Comparison of ENCODE assay signal across 1 cellular context in the genomic region with DNA sequence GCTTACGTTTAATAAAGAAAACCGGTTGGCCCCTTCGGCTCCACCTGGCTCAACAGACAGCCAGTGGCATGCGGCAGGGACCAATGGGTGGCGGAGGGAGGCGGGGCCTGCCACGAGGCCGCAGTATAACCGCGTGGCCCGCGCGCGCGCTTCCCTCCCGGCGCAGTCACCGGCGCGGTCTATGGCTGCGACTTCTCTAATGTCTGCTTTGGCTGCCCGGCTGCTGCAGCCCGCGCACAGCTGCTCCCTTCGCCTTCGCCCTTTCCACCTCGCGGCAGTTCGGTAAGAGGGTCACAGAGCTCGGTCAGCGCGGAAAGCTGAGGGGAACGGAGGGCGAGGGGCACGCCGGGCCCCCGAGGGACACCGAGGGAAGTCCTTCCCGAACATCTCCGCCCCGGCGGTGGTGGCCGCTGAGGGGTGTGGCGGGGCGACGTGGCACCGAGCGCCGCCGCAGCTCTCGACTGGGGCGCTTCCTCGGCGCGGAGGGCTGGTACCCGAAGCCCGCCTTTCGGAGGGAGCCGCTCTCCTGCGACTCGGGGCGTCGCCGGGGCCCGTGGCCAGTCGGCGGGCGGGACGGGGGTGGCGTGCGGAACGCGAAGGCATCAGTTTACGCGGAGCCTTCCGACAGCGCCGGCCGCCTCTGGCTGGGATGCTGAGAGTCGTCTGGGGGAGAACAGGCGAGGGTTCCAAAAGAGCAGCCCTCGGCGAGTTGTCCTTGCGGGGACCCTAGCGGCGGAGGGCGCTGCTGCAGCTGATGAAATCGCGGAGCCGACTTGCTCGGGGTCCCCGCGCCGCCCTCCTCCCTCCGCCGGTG.
A peak's percentile ranks its signal among the peaks of the same experiment; 100 is the strongest.
TF ChIP-seq lines count a peak whose summit lies in the region.

A gene (plus strand): TSS at position 155 of the 814 bp plus-strand sequence. CDS start 27 bp downstream, at position 182.

TF ChIP-seq in HepG2, 621 proteins besides CTCF, POLR2A, EP300 and RAD21 (continued from another document and continues in another):
- no peak for TF ChIP-seq ZNF569 (CRISPR knock-in tag; IDR thresholded peaks at IDR 0.05; ENCODE audit: borderline replicate concordance)
- TF ChIP-seq ISX (CRISPR knock-in tag; conservative IDR thresholded peaks at IDR 0.05): peak; percentile 64; the same call in 1 of the 2 replicates
- peak; percentile 62; the same call in 1 of the 2 replicates for TF ChIP-seq MAF1 (CRISPR knock-in tag; IDR thresholded peaks at IDR 0.05; ENCODE audit: borderline replicate concordance)
- 0 out of 2 replicates have a peak, but pooled peaks have one; percentile 81 for TF ChIP-seq ZNF674 (CRISPR knock-in tag; IDR thresholded peaks at IDR 0.05; ENCODE audit: low read depth)
- TF ChIP-seq, protein P1, sequence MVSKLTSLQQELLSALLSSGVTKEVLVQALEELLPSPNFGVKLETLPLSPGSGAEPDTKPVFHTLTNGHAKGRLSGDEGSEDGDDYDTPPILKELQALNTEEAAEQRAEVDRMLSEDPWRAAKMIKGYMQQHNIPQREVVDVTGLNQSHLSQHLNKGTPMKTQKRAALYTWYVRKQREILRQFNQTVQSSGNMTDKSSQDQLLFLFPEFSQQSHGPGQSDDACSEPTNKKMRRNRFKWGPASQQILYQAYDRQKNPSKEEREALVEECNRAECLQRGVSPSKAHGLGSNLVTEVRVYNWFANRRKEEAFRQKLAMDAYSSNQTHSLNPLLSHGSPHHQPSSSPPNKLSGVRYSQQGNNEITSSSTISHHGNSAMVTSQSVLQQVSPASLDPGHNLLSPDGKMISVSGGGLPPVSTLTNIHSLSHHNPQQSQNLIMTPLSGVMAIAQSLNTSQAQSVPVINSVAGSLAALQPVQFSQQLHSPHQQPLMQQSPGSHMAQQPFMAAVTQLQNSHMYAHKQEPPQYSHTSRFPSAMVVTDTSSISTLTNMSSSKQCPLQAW (CRISPR knock-in tag; IDR thresholded peaks at IDR 0.05): no peak
- TF ChIP-seq KLF13 (CRISPR knock-in tag; IDR thresholded peaks at IDR 0.05): 0 out of 2 replicates have a peak, but pooled peaks have one; percentile 59
- 0 out of 2 replicates have a peak, but pooled peaks have one; percentile 78 for TF ChIP-seq STAT5B (CRISPR knock-in tag; IDR thresholded peaks at IDR 0.05)
- TF ChIP-seq NR2F6 (IDR thresholded peaks at IDR 0.05): no peak
- peak; percentile 47; the same call in 1 of the 2 replicates for TF ChIP-seq NR2F6 (CRISPR knock-in tag; IDR thresholded peaks at IDR 0.05)
- TF ChIP-seq, protein P2, sequence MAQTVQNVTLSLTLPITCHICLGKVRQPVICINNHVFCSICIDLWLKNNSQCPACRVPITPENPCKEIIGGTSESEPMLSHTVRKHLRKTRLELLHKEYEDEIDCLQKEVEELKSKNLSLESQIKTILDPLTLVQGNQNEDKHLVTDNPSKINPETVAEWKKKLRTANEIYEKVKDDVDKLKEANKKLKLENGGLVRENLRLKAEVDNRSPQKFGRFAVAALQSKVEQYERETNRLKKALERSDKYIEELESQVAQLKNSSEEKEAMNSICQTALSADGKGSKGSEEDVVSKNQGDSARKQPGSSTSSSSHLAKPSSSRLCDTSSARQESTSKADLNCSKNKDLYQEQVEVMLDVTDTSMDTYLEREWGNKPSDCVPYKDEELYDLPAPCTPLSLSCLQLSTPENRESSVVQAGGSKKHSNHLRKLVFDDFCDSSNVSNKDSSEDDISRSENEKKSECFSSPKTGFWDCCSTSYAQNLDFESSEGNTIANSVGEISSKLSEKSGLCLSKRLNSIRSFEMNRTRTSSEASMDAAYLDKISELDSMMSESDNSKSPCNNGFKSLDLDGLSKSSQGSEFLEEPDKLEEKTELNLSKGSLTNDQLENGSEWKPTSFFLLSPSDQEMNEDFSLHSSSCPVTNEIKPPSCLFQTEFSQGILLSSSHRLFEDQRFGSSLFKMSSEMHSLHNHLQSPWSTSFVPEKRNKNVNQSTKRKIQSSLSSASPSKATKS (CRISPR knock-in tag; IDR thresholded peaks at IDR 0.05): no peak
- TF ChIP-seq ZNF850 (CRISPR knock-in tag; conservative IDR thresholded peaks at IDR 0.05): peak; percentile 74; the same call in 1 of the 2 replicates
- TF ChIP-seq ZSCAN20 (CRISPR knock-in tag; IDR thresholded peaks at IDR 0.05; ENCODE audit: borderline replicate concordance): peak; percentile 95
- no peak for TF ChIP-seq CHD2 (IDR thresholded peaks at IDR 0.05; ENCODE audit: low read depth, low read length)
- peak; percentile 98 for TF ChIP-seq ZNF232 (CRISPR knock-in tag; IDR thresholded peaks at IDR 0.05; ENCODE audit: borderline replicate concordance)
- TF ChIP-seq HNRNPK (IDR thresholded peaks at IDR 0.05; ENCODE audit: low read depth, low read length, poor library complexity, severe bottlenecking): peak; percentile 71
- TF ChIP-seq, protein P3, sequence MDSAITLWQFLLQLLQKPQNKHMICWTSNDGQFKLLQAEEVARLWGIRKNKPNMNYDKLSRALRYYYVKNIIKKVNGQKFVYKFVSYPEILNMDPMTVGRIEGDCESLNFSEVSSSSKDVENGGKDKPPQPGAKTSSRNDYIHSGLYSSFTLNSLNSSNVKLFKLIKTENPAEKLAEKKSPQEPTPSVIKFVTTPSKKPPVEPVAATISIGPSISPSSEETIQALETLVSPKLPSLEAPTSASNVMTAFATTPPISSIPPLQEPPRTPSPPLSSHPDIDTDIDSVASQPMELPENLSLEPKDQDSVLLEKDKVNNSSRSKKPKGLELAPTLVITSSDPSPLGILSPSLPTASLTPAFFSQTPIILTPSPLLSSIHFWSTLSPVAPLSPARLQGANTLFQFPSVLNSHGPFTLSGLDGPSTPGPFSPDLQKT (CRISPR knock-in tag; IDR thresholded peaks at IDR 0.05; ENCODE audit: borderline replicate concordance): no peak
- TF ChIP-seq, protein P4, sequence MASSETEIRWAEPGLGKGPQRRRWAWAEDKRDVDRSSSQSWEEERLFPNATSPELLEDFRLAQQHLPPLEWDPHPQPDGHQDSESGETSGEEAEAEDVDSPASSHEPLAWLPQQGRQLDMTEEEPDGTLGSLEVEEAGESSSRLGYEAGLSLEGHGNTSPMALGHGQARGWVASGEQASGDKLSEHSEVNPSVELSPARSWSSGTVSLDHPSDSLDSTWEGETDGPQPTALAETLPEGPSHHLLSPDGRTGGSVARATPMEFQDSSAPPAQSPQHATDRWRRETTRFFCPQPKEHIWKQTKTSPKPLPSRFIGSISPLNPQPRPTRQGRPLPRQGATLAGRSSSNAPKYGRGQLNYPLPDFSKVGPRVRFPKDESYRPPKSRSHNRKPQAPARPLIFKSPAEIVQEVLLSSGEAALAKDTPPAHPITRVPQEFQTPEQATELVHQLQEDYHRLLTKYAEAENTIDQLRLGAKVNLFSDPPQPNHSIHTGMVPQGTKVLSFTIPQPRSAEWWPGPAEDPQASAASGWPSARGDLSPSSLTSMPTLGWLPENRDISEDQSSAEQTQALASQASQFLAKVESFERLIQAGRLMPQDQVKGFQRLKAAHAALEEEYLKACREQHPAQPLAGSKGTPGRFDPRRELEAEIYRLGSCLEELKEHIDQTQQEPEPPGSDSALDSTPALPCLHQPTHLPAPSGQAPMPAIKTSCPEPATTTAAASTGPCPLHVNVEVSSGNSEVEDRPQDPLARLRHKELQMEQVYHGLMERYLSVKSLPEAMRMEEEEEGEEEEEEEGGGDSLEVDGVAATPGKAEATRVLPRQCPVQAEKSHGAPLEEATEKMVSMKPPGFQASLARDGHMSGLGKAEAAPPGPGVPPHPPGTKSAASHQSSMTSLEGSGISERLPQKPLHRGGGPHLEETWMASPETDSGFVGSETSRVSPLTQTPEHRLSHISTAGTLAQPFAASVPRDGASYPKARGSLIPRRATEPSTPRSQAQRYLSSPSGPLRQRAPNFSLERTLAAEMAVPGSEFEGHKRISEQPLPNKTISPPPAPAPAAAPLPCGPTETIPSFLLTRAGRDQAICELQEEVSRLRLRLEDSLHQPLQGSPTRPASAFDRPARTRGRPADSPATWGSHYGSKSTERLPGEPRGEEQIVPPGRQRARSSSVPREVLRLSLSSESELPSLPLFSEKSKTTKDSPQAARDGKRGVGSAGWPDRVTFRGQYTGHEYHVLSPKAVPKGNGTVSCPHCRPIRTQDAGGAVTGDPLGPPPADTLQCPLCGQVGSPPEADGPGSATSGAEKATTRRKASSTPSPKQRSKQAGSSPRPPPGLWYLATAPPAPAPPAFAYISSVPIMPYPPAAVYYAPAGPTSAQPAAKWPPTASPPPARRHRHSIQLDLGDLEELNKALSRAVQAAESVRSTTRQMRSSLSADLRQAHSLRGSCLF (CRISPR knock-in tag; IDR thresholded peaks at IDR 0.05; ENCODE audit: borderline replicate concordance): no peak
- TF ChIP-seq SOX13 (IDR thresholded peaks at IDR 0.05): no peak
- TF ChIP-seq SOX13 (CRISPR knock-in tag; conservative IDR thresholded peaks at IDR 0.05 in 1 of 2, IDR thresholded peaks at IDR 0.05 in 1 of 2): peak in 1 of 2 experiments; percentile 47; a peak in 2 of 4 replicates
- TF ChIP-seq, protein P5, sequence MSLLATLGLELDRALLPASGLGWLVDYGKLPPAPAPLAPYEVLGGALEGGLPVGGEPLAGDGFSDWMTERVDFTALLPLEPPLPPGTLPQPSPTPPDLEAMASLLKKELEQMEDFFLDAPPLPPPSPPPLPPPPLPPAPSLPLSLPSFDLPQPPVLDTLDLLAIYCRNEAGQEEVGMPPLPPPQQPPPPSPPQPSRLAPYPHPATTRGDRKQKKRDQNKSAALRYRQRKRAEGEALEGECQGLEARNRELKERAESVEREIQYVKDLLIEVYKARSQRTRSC (CRISPR knock-in tag; IDR thresholded peaks at IDR 0.05; ENCODE audit: low read depth): peak; percentile 89; the same call in 1 of the 2 replicates
- peak; percentile 80; the same call in 1 of the 2 replicates for TF ChIP-seq SSRP1 (CRISPR knock-in tag; IDR thresholded peaks at IDR 0.05)
- TF ChIP-seq, protein P6, sequence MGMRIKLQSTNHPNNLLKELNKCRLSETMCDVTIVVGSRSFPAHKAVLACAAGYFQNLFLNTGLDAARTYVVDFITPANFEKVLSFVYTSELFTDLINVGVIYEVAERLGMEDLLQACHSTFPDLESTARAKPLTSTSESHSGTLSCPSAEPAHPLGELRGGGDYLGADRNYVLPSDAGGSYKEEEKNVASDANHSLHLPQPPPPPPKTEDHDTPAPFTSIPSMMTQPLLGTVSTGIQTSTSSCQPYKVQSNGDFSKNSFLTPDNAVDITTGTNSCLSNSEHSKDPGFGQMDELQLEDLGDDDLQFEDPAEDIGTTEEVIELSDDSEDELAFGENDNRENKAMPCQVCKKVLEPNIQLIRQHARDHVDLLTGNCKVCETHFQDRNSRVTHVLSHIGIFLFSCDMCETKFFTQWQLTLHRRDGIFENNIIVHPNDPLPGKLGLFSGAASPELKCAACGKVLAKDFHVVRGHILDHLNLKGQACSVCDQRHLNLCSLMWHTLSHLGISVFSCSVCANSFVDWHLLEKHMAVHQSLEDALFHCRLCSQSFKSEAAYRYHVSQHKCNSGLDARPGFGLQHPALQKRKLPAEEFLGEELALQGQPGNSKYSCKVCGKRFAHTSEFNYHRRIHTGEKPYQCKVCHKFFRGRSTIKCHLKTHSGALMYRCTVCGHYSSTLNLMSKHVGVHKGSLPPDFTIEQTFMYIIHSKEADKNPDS (CRISPR knock-in tag; IDR thresholded peaks at IDR 0.05): peak; percentile 93; the same call in 1 of the 2 replicates
- TF ChIP-seq PHF8 (CRISPR knock-in tag; IDR thresholded peaks at IDR 0.05): peak; percentile 96
- TF ChIP-seq, protein P7, sequence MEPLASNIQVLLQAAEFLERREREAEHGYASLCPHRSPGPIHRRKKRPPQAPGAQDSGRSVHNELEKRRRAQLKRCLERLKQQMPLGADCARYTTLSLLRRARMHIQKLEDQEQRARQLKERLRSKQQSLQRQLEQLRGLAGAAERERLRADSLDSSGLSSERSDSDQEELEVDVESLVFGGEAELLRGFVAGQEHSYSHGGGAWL (CRISPR knock-in tag; IDR thresholded peaks at IDR 0.05): peak; percentile 91
- peak; percentile 98 for TF ChIP-seq ZNF589 (CRISPR knock-in tag; conservative IDR thresholded peaks at IDR 0.05)
- peak; percentile 56; the same call in 1 of the 2 replicates for TF ChIP-seq ZSCAN29 (CRISPR knock-in tag; conservative IDR thresholded peaks at IDR 0.05)
- TF ChIP-seq, protein P8, sequence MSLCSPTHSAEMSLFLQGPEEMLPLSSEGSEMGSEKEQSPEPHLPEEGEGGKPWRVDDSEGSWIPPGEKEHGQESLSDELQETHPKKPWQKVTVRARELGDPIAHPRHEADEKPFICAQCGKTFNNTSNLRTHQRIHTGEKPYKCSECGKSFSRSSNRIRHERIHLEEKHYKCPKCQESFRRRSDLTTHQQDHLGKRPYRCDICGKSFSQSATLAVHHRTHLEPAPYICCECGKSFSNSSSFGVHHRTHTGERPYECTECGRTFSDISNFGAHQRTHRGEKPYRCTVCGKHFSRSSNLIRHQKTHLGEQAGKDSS (CRISPR knock-in tag; IDR thresholded peaks at IDR 0.05; ENCODE audit: borderline replicate concordance, low read depth): no peak; the same call in none of the 2 replicates
- TF ChIP-seq WIZ (CRISPR knock-in tag; IDR thresholded peaks at IDR 0.05): peak; percentile 94
- TF ChIP-seq AGO1 (IDR thresholded peaks at IDR 0.05; ENCODE audit: low read depth, low read length, poor library complexity, severe bottlenecking): no peak
- TF ChIP-seq ZNF225 (CRISPR knock-in tag; IDR thresholded peaks at IDR 0.05): peak; percentile 82
- TF ChIP-seq FOSL2 (CRISPR knock-in tag; IDR thresholded peaks at IDR 0.05): peak; percentile 57
- peak; percentile 83; the same call in 1 of the 2 replicates for TF ChIP-seq SMAD1 (CRISPR knock-in tag; IDR thresholded peaks at IDR 0.05; ENCODE audit: borderline replicate concordance, low read depth)
- peak; percentile 56; the same call in 1 of the 2 replicates for TF ChIP-seq ELF3 (CRISPR knock-in tag; IDR thresholded peaks at IDR 0.05)
- no peak; the same call in 1 of the 2 replicates for TF ChIP-seq ZNF720 (CRISPR knock-in tag; IDR thresholded peaks at IDR 0.05)
- peak; percentile 93 for TF ChIP-seq ZNF441 (CRISPR knock-in tag; IDR thresholded peaks at IDR 0.05; ENCODE audit: borderline replicate concordance)
- peak; percentile 69; the same call in 1 of the 2 replicates for TF ChIP-seq DNMT1 (CRISPR knock-in tag; IDR thresholded peaks at IDR 0.05)
- TF ChIP-seq ZNF468 (CRISPR knock-in tag; IDR thresholded peaks at IDR 0.05): peak; percentile 86
